ENCODE assay signal across 8 cellular contexts in the genomic region with DNA sequence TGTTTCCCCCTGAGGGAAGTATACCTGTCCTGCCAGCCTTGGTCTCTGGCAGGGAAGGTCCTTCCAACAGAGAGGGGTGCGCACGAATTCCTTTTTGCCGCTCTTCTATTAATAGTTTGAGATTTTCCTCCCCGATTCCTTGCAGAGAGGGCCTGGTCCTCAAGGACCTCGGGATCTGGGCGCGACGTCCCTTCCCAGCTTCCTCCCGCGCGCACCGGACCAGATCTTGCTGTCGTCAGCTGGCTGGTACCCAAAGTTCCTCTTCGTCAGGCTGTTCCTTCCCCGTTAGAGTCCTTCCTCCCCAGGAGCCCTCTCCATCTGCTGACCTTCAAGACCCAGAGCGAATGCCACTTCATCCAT. TPM values are rescaled to one million over a fixed set of nuclear protein-coding genes. Genes with fewer than 3 reads are reported as not detected.
A peak's percentile ranks its signal among the peaks of the same experiment; 100 is the strongest.
DNase-seq lines count a peak whose midpoint lies in the region; ATAC-seq and TF ChIP-seq lines count a peak whose summit lies in the region.

No MANE protein-coding gene starts in this region.

- no peak for TF ChIP-seq CTCF in C4-2B (conservative IDR thresholded peaks at IDR 0.05)
- no peak for TF ChIP-seq CTCF in RWPE2 (IDR thresholded peaks at IDR 0.05; ENCODE audit: poor library complexity, severe bottlenecking)
- TF ChIP-seq CTCF in colonic mucosa (IDR thresholded peaks at IDR 0.05), result no peak

- H3K9me3 ChIP-seq in RWPE2 (ENCODE audit: severe bottlenecking), result no peaks in the 10 kb centered on the region
- no peaks in the 10 kb centered on the region for H3K9me3 ChIP-seq in colonic mucosa

- peaks cover 13% of the 10 kb centered on the region for H3K36me3 ChIP-seq in RWPE2 (ENCODE audit: low read depth)
- no peaks in the 10 kb centered on the region for H3K36me3 ChIP-seq in colonic mucosa

- intact Hi-C loops in colonic mucosa (cut with DNase I), result loop anchor here (5.0 kb wide), 1 partner anchor 181 kb away; no protein-coding TSS in a partner anchor

- peak overlapping the region; percentile 95 for H3K27ac ChIP-seq in C4-2B
- H3K27ac ChIP-seq in RWPE2 (ENCODE audit: poor library complexity, severe bottlenecking), result peak overlapping the region; percentile 82
- peak overlapping the region; percentile 93 for H3K27ac ChIP-seq in colonic mucosa
- peak overlapping the region; percentile 80 for H3K27ac ChIP-seq in layer of hippocampus (ENCODE audit: low read depth, low read length)

- no peaks in the 10 kb centered on the region for H3K27me3 ChIP-seq in RWPE2 (ENCODE audit: insufficient read depth, poor library complexity, severe bottlenecking)
- no peaks in the 10 kb centered on the region for H3K27me3 ChIP-seq in colonic mucosa
- no peaks in the 10 kb centered on the region for H3K27me3 ChIP-seq in layer of hippocampus (ENCODE audit: control insufficient read depth, insufficient read depth, low read length)

- H3K9ac ChIP-seq in colonic mucosa (ENCODE audit: low read depth in 2 of 2, low read length in 2 of 2), result peak overlapping the region; percentile 85 to 95

- peak overlapping the region; percentile 86 for H3K4me3 ChIP-seq in RWPE2 (ENCODE audit: severe bottlenecking)
- H3K4me3 ChIP-seq in colonic mucosa, result peak overlapping the region; percentile 87

- ATAC-seq in GM21723 (IDR thresholded peaks at IDR 0.05; ENCODE audit: unreplicated experiment) (peak; percentile 7), RWPE2 (ENCODE audit: low read depth) (peak; percentile 15), GM19351 (IDR thresholded peaks at IDR 0.05; ENCODE audit: unreplicated experiment) (no peak)

- DNase-seq in RWPE2 (ENCODE audit: low spot score) (no peak), colonic mucosa (peak; percentile 83), NCI-H1694 (lab: John Stamatoyannopoulos, UW) (no peak)
- peak; percentile 15 for DNase-seq in stimulated activated CD4-positive, alpha-beta T cell treated with anti-CD3 and anti-CD28 coated beads, Interleukin-4, amount 100 ng/mL, for 24 hours

- H3K4me1 ChIP-seq in RWPE2 (ENCODE audit: insufficient read depth, poor library complexity, severe bottlenecking) (peaks cover 5% of the 10 kb centered on the region), colonic mucosa (no peaks in the 10 kb centered on the region)

RNA-seq across cellular contexts. Expression of a gene that starts 0.7 kb away (rescaled TPM):
- total RNA-seq in colonic mucosa, result 100 to 1,000 TPM in 1 of 2 donors, 10 to 100 TPM in 1; 96.7 to 135 TPM

Comparison
In these comparisons a context has a peak if more than half of its experiments do, and no peak if none do; other contexts are left out.
1. DNase-seq: peak in colonic mucosa (single experiment) and stimulated activated CD4-positive, alpha-beta T cell treated with anti-CD3 and anti-CD28 coated beads, Interleukin-4, amount 100 ng/mL, for 24 hours (single experiment); none in RWPE2 (single experiment) and NCI-H1694 (single experiment).
2. Peak in every context shown above with its lines, with median percentiles within 50 percentile points of each other: H3K27ac ChIP-seq.